In the genomic region with DNA sequence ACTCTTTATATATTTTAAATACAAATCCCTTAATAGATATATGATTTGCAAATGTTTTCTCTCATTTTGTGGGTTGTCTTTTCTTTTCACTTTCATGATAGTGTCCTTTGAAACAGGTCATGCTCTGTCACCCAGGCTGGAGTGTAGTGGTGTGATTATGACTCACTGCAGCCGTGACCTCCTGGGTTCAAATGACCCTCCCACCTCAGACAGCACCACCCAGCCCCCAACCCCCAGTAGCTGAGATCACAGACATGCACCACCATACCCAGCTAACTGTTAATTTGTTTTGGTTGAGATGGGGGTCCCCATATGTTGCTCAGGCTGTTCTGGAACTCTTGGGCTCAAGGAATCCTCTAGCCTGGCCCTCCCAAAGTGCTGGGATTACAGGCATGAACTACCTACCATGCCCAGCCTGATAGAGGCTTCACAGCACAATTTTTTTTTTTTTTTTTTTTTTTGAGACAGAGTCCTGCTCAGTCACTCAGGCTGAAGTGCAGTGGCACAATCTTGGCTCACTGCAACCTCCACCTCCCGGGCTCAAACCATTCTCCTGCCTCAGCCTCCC, we compare ENCODE assay signal across 30 cellular contexts. TPM values are rescaled to one million over a fixed set of nuclear protein-coding genes. Genes with fewer than 3 reads are reported as not detected.
DNase-seq lines count a peak whose midpoint lies in the region; ATAC-seq, FAIRE-seq and TF ChIP-seq lines count a peak whose summit lies in the region.
"Had no signal": no experiment of that assay in that cellular context is flagged by ENCODE, and none has a peak within 500 bp of the region (broad histone marks: within the 10 kb centered on the region; RNA-seq: fewer than 3 reads in every experiment).

No MANE protein-coding gene starts in this region.

- SMC1A ChIA-PET in GM12878 (lab: Charles Lee; ENCODE audit: uncharacterized antibody, unreplicated experiment) = interaction anchor here (1.2 to 1.8 kb wide), 2 partner anchors 10 to 11 kb away, joined by 3 to 7 read pairs; no protein-coding TSS in a partner anchor

- no peak for TF ChIP-seq POLR2A in GM12878 (IDR thresholded peaks at IDR 0.05; ENCODE audit: low read depth, low read length)

- no TSS peak for BruUV-seq in GM12878 (replicated peaks; lab: Mats Ljungman, UMichigan)

- H4K20me1 ChIP-seq in GM12878 (ENCODE audit: control insufficient read depth, insufficient read depth) = no peaks in the 10 kb centered on the region
- H4K20me1 ChIP-seq: BLaER1 treated with 17β-estradiol and CSF1 and Interleukin-3, amounts not matched to agents 10 nM and 100 nM had no signal

- CTCF ChIA-PET in GM12878 (lab: Yijun Ruan, JAX) = interaction anchor here (0.9 to 1.3 kb wide), 2 partner anchors 13 to 17 kb away, joined by 3 to 4 read pairs; no protein-coding TSS in a partner anchor

- H3K9me3 ChIP-seq in GM12878 (replicated peaks; ENCODE audit: control insufficient read depth, insufficient read depth, low read length) (no peaks in the 10 kb centered on the region; the same call in 2 of the 3 replicates), neutrophil (no peaks in the 10 kb centered on the region)
- H3K9me3 ChIP-seq: adrenal gland had no signal

- 0 out of 4 replicates have a peak, but pooled peaks of 1 of the 2 experiments have one; percentile 22 for TF ChIP-seq EP300 in GM12878 (IDR thresholded peaks at IDR 0.05; ENCODE audit: borderline replicate concordance in 1 of 2, control insufficient read depth in 1 of 2, low read depth in 2 of 2, low read length in 2 of 2)

- H3K4me2 ChIP-seq in GM12878 (ENCODE audit: control insufficient read depth, insufficient read depth) = no peak overlapping the region
- H3K4me2 ChIP-seq: BLaER1 treated with 17β-estradiol and CSF1 and Interleukin-3, amounts not matched to agents 10 nM and 100 nM had no signal

- intact Hi-C loops in GM12878 (cut with micrococcal nuclease; ENCODE audit: unreplicated experiment) = no loop called here

- no peak overlapping the region for H3K9ac ChIP-seq in GM12878 (ENCODE audit: control insufficient read depth, insufficient read depth, low read length)
- H3K9ac ChIP-seq: BLaER1 treated with 17β-estradiol and CSF1 and Interleukin-3, amounts not matched to agents 10 nM and 100 nM had no signal

- H3K36me3 ChIP-seq in GM06990 (ENCODE audit: control insufficient read depth, insufficient read depth, low read length) (no peaks in the 10 kb centered on the region), GM12878 (ENCODE audit: control insufficient read depth in 2 of 2, insufficient read depth in 2 of 2, low read length in 1 of 2) (no peaks in the 10 kb centered on the region), neutrophil (no peaks in the 10 kb centered on the region)
- H3K36me3 ChIP-seq: adrenal gland; BLaER1 treated with 17β-estradiol and CSF1 and Interleukin-3, amounts not matched to agents 10 nM and 100 nM had no signal

- in situ Hi-C loops in GM12878 (cut with MboI) = no loop called here

- POLR2A ChIA-PET in GM12878 (lab: Charles Lee) = interaction anchor here (0.6 kb wide), 1 partner anchor 11 kb away, joined by 3 read pairs; no protein-coding TSS in a partner anchor

- H2AFZ ChIP-seq in GM12878 (ENCODE audit: control insufficient read depth, low read depth, low read length) = no peak overlapping the region

- H3K79me2 ChIP-seq in GM12878 (ENCODE audit: control insufficient read depth, insufficient read depth, low read length) = no peaks in the 10 kb centered on the region

- H3K4me3 ChIP-seq in GM06990 (replicated peaks; ENCODE audit: low read depth, low read length) (no peak overlapping the region), GM12878 (no peak overlapping the region), neutrophil (ENCODE audit: low read depth in 1 of 2, low read length in 1 of 2) (peak overlapping the region in 1 of 2 experiments; percentile 34)
- H3K4me3 ChIP-seq: adrenal gland; BLaER1 treated with 17β-estradiol and CSF1 and Interleukin-3, amounts not matched to agents 10 nM and 100 nM had no signal

- peak; percentile 47 for ATAC-seq in GM18867 (IDR thresholded peaks at IDR 0.05; ENCODE audit: unreplicated experiment)
- ATAC-seq in GM12878 = peak; percentile 96
- no peak for ATAC-seq in GM21360 (IDR thresholded peaks at IDR 0.05; ENCODE audit: unreplicated experiment)

- TF ChIP-seq RAD21 in GM12878 (IDR thresholded peaks at IDR 0.05; ENCODE audit: insufficient read depth, low read depth, low read length) = no peak

- H3K27ac ChIP-seq in GM12878 (ENCODE audit: control insufficient read depth, insufficient read depth) (0 out of 2 replicates have a peak overlapping the region, but pooled peaks have one; percentile 2), neutrophil (peak overlapping the region; percentile 89)
- H3K27ac ChIP-seq: adrenal gland; BLaER1 treated with 17β-estradiol and CSF1 and Interleukin-3, amounts not matched to agents 10 nM and 100 nM had no signal

- H3K27me3 ChIP-seq in GM06990 (replicated peaks; ENCODE audit: control insufficient read depth, insufficient read depth, low read length) = no peaks in the 10 kb centered on the region
- H3K27me3 ChIP-seq in GM12878 (replicated peaks in 1 of 2; ENCODE audit: control insufficient read depth in 2 of 2, insufficient read depth in 2 of 2, low read length in 1 of 2) = no peaks in the 10 kb centered on the region
- H3K27me3 ChIP-seq in neutrophil = no peaks in the 10 kb centered on the region
- H3K27me3 ChIP-seq: adrenal gland; BLaER1 treated with 17β-estradiol and CSF1 and Interleukin-3, amounts not matched to agents 10 nM and 100 nM had no signal

- peaks cover 12% of the 10 kb centered on the region for H3K4me1 ChIP-seq in GM12878 (ENCODE audit: control insufficient read depth, insufficient read depth, low read length)
- H3K4me1 ChIP-seq in neutrophil (ENCODE audit: control insufficient read depth in 1 of 2, insufficient read depth in 1 of 2, low read depth in 1 of 2, low read length in 1 of 2) = peaks cover 57 to 59% of the 10 kb centered on the region in 2 experiments
- H3K4me1 ChIP-seq: adrenal gland had no signal

- DNase-seq in GM06990 (ENCODE audit: extremely low read depth, insufficient read length) (peak; percentile 55), GM12878 (ENCODE audit: low read depth, low spot score) (no peak), SKM-1 treated with dmso at 0.1 percent for 144 hours (lab: John Stamatoyannopoulos, UW; ENCODE audit: unreplicated experiment) (no peak), NCI-H345 (lab: John Stamatoyannopoulos, UW) (no peak)
- DNase-seq: activated CD4-positive, alpha-beta T cell treated with anti-CD3 and anti-CD28 coated beads, Interleukin-2, amount 50 U/mL, for 4 hours; activated CD4-positive, CD25-positive, alpha-beta regulatory T cell; activated gamma-delta T cell; activated T-cell treated with anti-CD3 and anti-CD28 coated beads for 4 hours; adrenal gland; Calu3; EL; glutamatergic neuron; GOT3; KG1; mammary epithelial cell; NCI-H1048; NCI-H1930; SHP77; T-helper 9 cell had no signal

- TF ChIP-seq CTCF in GM06990 (IDR thresholded peaks at IDR 0.05; ENCODE audit: insufficient read depth, low read length, poor library complexity, severe bottlenecking) (no peak), GM12878 (IDR thresholded peaks at IDR 0.05 in 2 of 3, conservative IDR thresholded peaks at IDR 0.05 in 1 of 3; ENCODE audit: control insufficient read depth in 2 of 3, extremely low read depth in 1 of 3, insufficient read depth in 1 of 3, low read depth in 3 of 3, low read length in 3 of 3) (no peak), neutrophil (IDR thresholded peaks at IDR 0.05) (no peak)

- 54% methylated on average over 2 of the region's 2 CpGs for WGBS in GM12878 (ENCODE audit: insufficient coverage, insufficient replicate concordance, low lambda C conversion rate, missing lambda C conversion rate)

- RAD21 ChIA-PET in GM12878 (lab: Charles Lee; ENCODE audit: unreplicated experiment) = interaction anchor here (0.6 kb wide), 1 partner anchor 248 kb away, joined by 3 read pairs; no protein-coding TSS in a partner anchor

- FAIRE-seq in GM12878 (lab: Jason Lieb, UNC) = no peak
- FAIRE-seq: endothelial cell of umbilical vein had no signal

TF ChIP-seq in GM12878, 131 proteins besides CTCF, POLR2A, EP300 and RAD21 (continues in another document):
- TF ChIP-seq PAX5 (IDR thresholded peaks at IDR 0.05; ENCODE audit: borderline replicate concordance, low read depth, low read length) = peak; percentile 95
- TF ChIP-seq CHD1 (IDR thresholded peaks at IDR 0.05; ENCODE audit: low read depth, low read length) = no peak

RNA-seq across cellular contexts. Expression of gene TMIGD1, which starts 18.5 kb away (rescaled TPM):
- total RNA-seq in GM12878 (2013; cell fraction: nucleolus; rRNA removed) = not detected in 2 replicates
- total RNA-seq in GM12878 (2014; rRNA removed) (not detected in 2 replicates), GM12878 (2014; rRNA removed; fragmentation: Illumina TruSeq; extraction: Trizol) (not detected in 2 replicates), GM12878 (2021) (not detected in 2 replicates)
- not detected for polyA plus RNA-seq in GM12878 (2011; ENCODE audit: low read depth)
- polyA plus RNA-seq in GM12878 (2011; rRNA removed) (0.10 TPM in 1 of 2 replicates, not detected in the other), GM12878 (2014; fragmentation: Illumina TruSeq; extraction: Trizol) (not detected in 2 replicates), GM12878 (2014; fragmentation: Nextera tagmentation; extraction: Ambion mirVana) (not detected), GM12878 (2014; rRNA removed) (not detected in 2 replicates), GM12878 (2016; fragmentation: Nextera tagmentation; extraction: Ambion mirVana) (not detected)
- not detected in 2 replicates for polyA plus RNA-seq in GM12878 (2011; cell fraction: cytosol; rRNA removed)
- not detected in 2 replicates for polyA plus RNA-seq in GM12878 (2011; cell fraction: nucleus; rRNA removed)
- not detected in 2 replicates for polyA plus RNA-seq in GM12878 (2012)
- not detected in 2 replicates for polyA minus RNA-seq in GM12878 (2011; rRNA and poly(A)+ RNA removed)
- not detected in 2 replicates for polyA minus RNA-seq in GM12878 (2011; cell fraction: cytosol; rRNA and poly(A)+ RNA removed)
- not detected in 2 replicates for polyA minus RNA-seq in GM12878 (2011; cell fraction: nucleus; rRNA and poly(A)+ RNA removed)
- total RNA-seq: adrenal gland, Calu3, cerebellum, endothelial cell of umbilical vein, kidney epithelial cell, mammary epithelial cell, pulmonary artery endothelial cell, skeletal muscle tissue, temporal lobe had no signal
- polyA plus RNA-seq: adrenal gland, AG04450, endothelial cell of umbilical vein, mammary epithelial cell had no signal

RNA-seq across cellular contexts. Expression of gene CPD, which starts 26.4 kb away (rescaled TPM):
- 77.8 and 80.6 TPM in 2 replicates for total RNA-seq in GM12878 (2013; cell fraction: nucleolus; rRNA removed)
- total RNA-seq in GM12878 (2014; rRNA removed) (19.2 and 41.1 TPM in 2 replicates), GM12878 (2014; rRNA removed; fragmentation: Illumina TruSeq; extraction: Trizol) (19.9 and 20.0 TPM in 2 replicates), GM12878 (2021) (23.5 and 24.2 TPM in 2 replicates)
- polyA plus RNA-seq in GM12878 (2011; ENCODE audit: low read depth) = 3.7 TPM
- polyA plus RNA-seq in GM12878 (2011; rRNA removed) (16.6 and 22.8 TPM in 2 replicates), GM12878 (2014; fragmentation: Illumina TruSeq; extraction: Trizol) (15.4 and 16.7 TPM in 2 replicates), GM12878 (2014; fragmentation: Nextera tagmentation; extraction: Ambion mirVana) (1 to 10 TPM; 3.5 to 4.5 TPM), GM12878 (2014; rRNA removed) (7.5 and 7.9 TPM in 2 replicates), GM12878 (2016; fragmentation: Nextera tagmentation; extraction: Ambion mirVana) (10 to 100 TPM; 14.8 to 16.1 TPM)
- 8.8 and 10.1 TPM in 2 replicates for polyA plus RNA-seq in GM12878 (2011; cell fraction: cytosol; rRNA removed)
- polyA plus RNA-seq in GM12878 (2011; cell fraction: nucleus; rRNA removed) = 8.6 and 13.4 TPM in 2 replicates
- 6.4 TPM in 2 replicates for polyA plus RNA-seq in GM12878 (2012)
- 45.0 and 79.9 TPM in 2 replicates for polyA minus RNA-seq in GM12878 (2011; rRNA and poly(A)+ RNA removed)
- 27.8 and 38.1 TPM in 2 replicates for polyA minus RNA-seq in GM12878 (2011; cell fraction: cytosol; rRNA and poly(A)+ RNA removed)
- 19.6 and 21.5 TPM in 2 replicates for polyA minus RNA-seq in GM12878 (2011; cell fraction: nucleus; rRNA and poly(A)+ RNA removed)
